10 cellular contexts compared by ENCODE assay signal in the genomic region with DNA sequence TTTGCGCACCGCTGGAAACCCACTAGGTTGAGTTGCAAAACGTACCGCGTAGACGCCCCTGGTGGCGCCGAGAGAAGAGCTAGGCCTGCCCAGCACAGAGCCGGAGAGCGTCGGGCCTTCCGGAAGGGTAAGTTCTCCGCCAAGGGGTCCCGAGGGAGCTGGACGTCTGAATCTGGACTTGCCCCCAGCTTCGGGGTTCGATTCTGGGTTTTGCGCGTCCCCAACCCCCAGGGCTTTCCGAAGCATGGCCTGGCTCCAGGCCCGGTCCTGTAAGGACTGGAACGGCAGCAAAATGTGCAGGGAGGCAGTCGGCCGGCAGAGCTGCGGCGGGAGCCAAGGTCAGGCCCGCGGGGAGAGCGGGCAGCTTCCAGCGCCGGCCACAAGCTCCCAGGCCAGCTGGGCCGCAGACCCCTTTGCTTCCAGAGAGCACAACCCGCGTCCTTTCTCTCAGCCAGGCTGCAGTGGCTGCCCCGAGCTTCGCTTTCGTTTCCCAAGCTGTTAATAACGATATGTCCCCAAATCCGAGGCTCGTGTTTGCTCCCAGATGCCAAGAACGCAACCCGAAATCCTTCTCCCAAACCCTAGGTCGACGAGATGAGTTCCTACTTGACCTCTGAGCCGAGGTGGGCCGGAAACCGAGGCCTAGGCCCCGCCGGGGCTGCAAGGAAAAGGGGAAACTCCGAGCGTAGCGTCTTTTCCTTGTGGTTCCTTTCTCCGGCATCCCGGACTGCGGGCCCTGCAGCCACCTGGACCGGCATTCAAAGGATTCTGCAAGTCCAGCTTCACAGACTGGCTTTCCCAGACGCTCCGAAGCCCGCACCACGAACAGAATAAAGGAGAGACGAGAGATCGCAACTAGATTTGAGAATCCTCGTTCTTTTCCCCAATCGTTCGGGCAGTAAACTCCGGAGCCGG. TPM values are rescaled to one million over a fixed set of nuclear protein-coding genes. Genes with fewer than 3 reads are reported as not detected.
DNase-seq lines count a peak whose midpoint lies in the region; ATAC-seq and TF ChIP-seq lines count a peak whose summit lies in the region.
"Had no signal": no experiment of that assay in that cellular context is flagged by ENCODE, and none has a peak within 500 bp of the region (broad histone marks: within the 10 kb centered on the region; RNA-seq: fewer than 3 reads in every experiment).

No MANE protein-coding gene starts in this region.

- in situ Hi-C loops in GM13976 (cut with MboI; ENCODE audit: low sequenced_read_pairs, unreplicated experiment): loop anchor here (25.0 kb wide), 1 partner anchor 947 kb away; a partner anchor contains a TSS

- H3K4me3 Mint-ChIP-seq in activated naive CD8-positive, alpha-beta T cell treated with anti-CD3 and anti-CD28 coated beads, Interleukin-2, amount 10 ng/mL, durations not matched to agents 7 days and 5 days: peak overlapping the region; percentile 47
- H3K4me3 Mint-ChIP-seq: neural crest cell had no signal

- peaks cover 98% of the 10 kb centered on the region for H3K27me3 ChIP-seq in hepatocyte

- H3K9me2 ChIP-seq in hepatocyte (replicated peaks; ENCODE audit: insufficient read depth): no peaks in the 10 kb centered on the region

- H3K4me3 ChIP-seq in hepatocyte: peak overlapping the region; percentile 55
- H3K4me3 ChIP-seq in skeletal muscle cell (ENCODE audit: low read depth, low read length): peak overlapping the region; percentile 51

- peaks cover 9% of the 10 kb centered on the region for H3K4me1 Mint-ChIP-seq in activated naive CD8-positive, alpha-beta T cell treated with anti-CD3 and anti-CD28 coated beads, Interleukin-2, amount 10 ng/mL, durations not matched to agents 7 days and 5 days
- H3K4me1 Mint-ChIP-seq: neural crest cell had no signal

- no peaks in the 10 kb centered on the region for H3K9me3 ChIP-seq in hepatocyte (ENCODE audit: low read depth)

- ATAC-seq in activated naive CD8-positive, alpha-beta T cell treated with anti-CD3 and anti-CD28 coated beads, Interleukin-2, amount 10 ng/mL, durations not matched to agents 7 days and 5 days (ENCODE audit: low read depth): no peak
- no peak for ATAC-seq in HG03135 (IDR thresholded peaks at IDR 0.05; ENCODE audit: unreplicated experiment)
- ATAC-seq in HG03378 (IDR thresholded peaks at IDR 0.05; ENCODE audit: unreplicated experiment): no peak
- no peak for ATAC-seq in GM21390 (IDR thresholded peaks at IDR 0.05; ENCODE audit: unreplicated experiment)

- DNase-seq in GM13976 (ENCODE audit: low spot score): peak; percentile 29
- peak; percentile 38 for DNase-seq in activated naive CD8-positive, alpha-beta T cell treated with anti-CD3 and anti-CD28 coated beads, Interleukin-2, amount 10 ng/mL, durations not matched to agents 7 days and 5 days
- DNase-seq in hepatocyte (ENCODE audit: low spot score): no peak
- no peak for DNase-seq in skeletal muscle cell (ENCODE audit: low read depth)
- DNase-seq in inferior parietal cortex (ENCODE audit: extremely low spot score): no peak
- DNase-seq: substantia nigra had no signal

- peaks cover 4% of the 10 kb centered on the region for H3K9me3 Mint-ChIP-seq in activated naive CD8-positive, alpha-beta T cell treated with anti-CD3 and anti-CD28 coated beads, Interleukin-2, amount 10 ng/mL, durations not matched to agents 7 days and 5 days
- H3K9me3 Mint-ChIP-seq: neural crest cell had no signal

- POLR2A ChIA-PET in activated naive CD8-positive, alpha-beta T cell treated with anti-CD3 and anti-CD28 coated beads, Interleukin-2, amount 10 ng/mL, durations not matched to agents 7 days and 5 days (lab: Charles Lee): no interaction called here

- H3K27me3 Mint-ChIP-seq in activated naive CD8-positive, alpha-beta T cell treated with anti-CD3 and anti-CD28 coated beads, Interleukin-2, amount 10 ng/mL, durations not matched to agents 7 days and 5 days: peaks cover 93% of the 10 kb centered on the region

- TF ChIP-seq CTCF in GM13976 (IDR thresholded peaks at IDR 0.05; ENCODE audit: borderline replicate concordance, control extremely low read depth, extremely low read depth, insufficient read depth, missing control alignments) (no peak), hepatocyte (IDR thresholded peaks at IDR 0.05; ENCODE audit: poor library complexity) (no peak)

- peaks cover 5% of the 10 kb centered on the region for H3K4me1 ChIP-seq in hepatocyte (ENCODE audit: insufficient read depth)

- peak overlapping the region; percentile 86 for H3K4me2 ChIP-seq in hepatocyte

- peaks cover 84% of the 10 kb centered on the region for H3K79me2 ChIP-seq in hepatocyte

- H2AFZ ChIP-seq in hepatocyte: peak overlapping the region; percentile 76

- H3K36me3 ChIP-seq in hepatocyte (replicated peaks; ENCODE audit: insufficient read depth, low read depth): no peaks in the 10 kb centered on the region

- 4% methylated on average over 64 of the region's 67 CpGs for WGBS in hepatocyte (ENCODE audit: low lambda C conversion rate, missing lambda C conversion rate)

- peak overlapping the region; percentile 93 for H3K27ac ChIP-seq in hepatocyte

- no peaks in the 10 kb centered on the region for H4K20me1 ChIP-seq in hepatocyte (ENCODE audit: insufficient read depth, poor library complexity, severe bottlenecking)

- peaks cover 2% of the 10 kb centered on the region for H3K36me3 Mint-ChIP-seq in activated naive CD8-positive, alpha-beta T cell treated with anti-CD3 and anti-CD28 coated beads, Interleukin-2, amount 10 ng/mL, durations not matched to agents 7 days and 5 days

- peak overlapping the region; percentile 79 for H3K27ac Mint-ChIP-seq in activated naive CD8-positive, alpha-beta T cell treated with anti-CD3 and anti-CD28 coated beads, Interleukin-2, amount 10 ng/mL, durations not matched to agents 7 days and 5 days

RNA-seq across cellular contexts. Expression of a gene that starts 3.2 kb away (rescaled TPM):
- total RNA-seq in activated naive CD8-positive, alpha-beta T cell treated with anti-CD3 and anti-CD28 coated beads, Interleukin-2, amount 10 ng/mL, durations not matched to agents 7 days and 5 days: not detected
- total RNA-seq in hepatocyte: 12.3 and 13.0 TPM in 2 replicates
- 6.3 and 10.8 TPM in 2 replicates for polyA plus RNA-seq in hepatocyte
- total RNA-seq: neural crest cell had no signal

Comparison
In these comparisons a context has a peak if more than half of its experiments do, and no peak if none do; other contexts are left out.
1. DNase-seq: peak in GM13976 (single experiment) and activated naive CD8-positive, alpha-beta T cell treated with anti-CD3 and anti-CD28 coated beads, Interleukin-2, amount 10 ng/mL, durations not matched to agents 7 days and 5 days (single experiment); none in hepatocyte (single experiment), skeletal muscle cell (single experiment) and inferior parietal cortex (single experiment).
2. RNA of a gene that starts 3.2 kb away (total RNA-seq): 12.3 to 13.0 TPM in hepatocyte; not detected in activated naive CD8-positive, alpha-beta T cell treated with anti-CD3 and anti-CD28 coated beads, Interleukin-2, amount 10 ng/mL, durations not matched to agents 7 days and 5 days; every median in the first group is over 10 times any median in the second.